17 cellular contexts compared by ENCODE assay signal in genomic region chr21:43304206-43304605, GRCh38.
DNase-seq lines count a peak whose midpoint lies in the region; ATAC-seq and TF ChIP-seq lines count a peak whose summit lies in the region.
"Had no signal": no experiment of that assay in that cellular context is flagged by ENCODE, and none has a peak within 500 bp of the region (broad histone marks: within the 10 kb centered on the region; RNA-seq: fewer than 3 reads in every experiment).

No MANE protein-coding gene starts in this region.

- H3K9ac ChIP-seq in BLaER1: no peak overlapping the region

- H3K4me3 Mint-ChIP-seq in CD4-positive, alpha-beta T cell: no peak overlapping the region
- H3K4me3 Mint-ChIP-seq: H9 had no signal

- DNase-seq in heart left ventricle: peak in 3 of 5 donors; percentile 5 to 40 (median 25)
- DNase-seq in spleen: peak; percentile 58
- no peak for DNase-seq in stimulated activated naive CD4-positive, alpha-beta T cell treated with Interleukin-2 at 50 U/mL for 16 hours (lab: John Stamatoyannopoulos, UW)
- DNase-seq in activated T-cell treated with anti-CD3 and anti-CD28 coated beads, Interleukin-2, amount 50 U/mL, for 1 hour: no peak
- no peak for DNase-seq in CD4-positive, alpha-beta T cell
- DNase-seq: COR-L47, H9, Kasumi-1, NCI-H1417 treated with DMSO at 0.1 percent for 48 hours, NCI-H2029, NCI-H2171 treated with DMSO at 0.1 percent for 48 hours, NCI-H510A treated with DMSO at 0.1 percent for 48 hours, OCI-M1 had no signal

- H3K79me2 ChIP-seq in DOHH2 (ENCODE audit: control insufficient read depth, low read length): no peaks in the 10 kb centered on the region

- no peak overlapping the region for H3K4me3 ChIP-seq in BLaER1
- no peak overlapping the region for H3K4me3 ChIP-seq in DOHH2 (ENCODE audit: low read length)
- H3K4me3 ChIP-seq in heart left ventricle: no peak overlapping the region
- no peak overlapping the region for H3K4me3 ChIP-seq in spleen
- H3K4me3 ChIP-seq: GM12878, SK-N-MC had no signal

- H3K9me3 Mint-ChIP-seq in CD4-positive, alpha-beta T cell: no peaks in the 10 kb centered on the region
- H3K9me3 Mint-ChIP-seq: H9 had no signal

- no peaks in the 10 kb centered on the region for H3K27me3 Mint-ChIP-seq in CD4-positive, alpha-beta T cell

- H3K36me3 Mint-ChIP-seq in CD4-positive, alpha-beta T cell (ENCODE audit: low read depth): no peaks in the 10 kb centered on the region

- WGBS in heart left ventricle, 4 donors: 83 to 92% (median 89%) methylated on average over 14 of the region's 14 CpGs
- 80 to 92% (median 86%) methylated on average over 11 to 14 of the region's 14 CpGs for WGBS in spleen, 5 donors

- H4K20me1 ChIP-seq in BLaER1 (no peaks in the 10 kb centered on the region), DOHH2 (ENCODE audit: control insufficient read depth, insufficient read depth, low read depth, low read length) (no peaks in the 10 kb centered on the region)

- H3K36me3 ChIP-seq in BLaER1: no peaks in the 10 kb centered on the region
- no peaks in the 10 kb centered on the region for H3K36me3 ChIP-seq in DOHH2 (ENCODE audit: control insufficient read depth, low read length)
- no peaks in the 10 kb centered on the region for H3K36me3 ChIP-seq in heart left ventricle
- no peaks in the 10 kb centered on the region for H3K36me3 ChIP-seq in spleen

- no peaks in the 10 kb centered on the region for H3K4me1 Mint-ChIP-seq in CD4-positive, alpha-beta T cell (ENCODE audit: low read depth)

- H3K27ac Mint-ChIP-seq in CD4-positive, alpha-beta T cell: no peak overlapping the region
- H3K27ac Mint-ChIP-seq: H9 had no signal

- H3K27me3 ChIP-seq in BLaER1 (no peaks in the 10 kb centered on the region), DOHH2 (ENCODE audit: control insufficient read depth, low read length) (no peaks in the 10 kb centered on the region), heart left ventricle (no peaks in the 10 kb centered on the region), spleen (replicated peaks in 1 of 7) (peaks cover 0 to 44% (median 0%) of the 10 kb centered on the region in 7 donors)
- no peaks in the 10 kb centered on the region for H3K27me3 ChIP-seq in CD4-positive, alpha-beta T cell (ENCODE audit: control insufficient read depth, insufficient read depth, low read length)

- no peaks in the 10 kb centered on the region for H3K9me3 ChIP-seq in BLaER1
- no peaks in the 10 kb centered on the region for H3K9me3 ChIP-seq in DOHH2 (ENCODE audit: control insufficient read depth, insufficient read depth, low read length)
- no peaks in the 10 kb centered on the region for H3K9me3 ChIP-seq in heart left ventricle
- no peaks in the 10 kb centered on the region for H3K9me3 ChIP-seq in spleen
- no peaks in the 10 kb centered on the region for H3K9me3 ChIP-seq in CD4-positive, alpha-beta T cell (ENCODE audit: control insufficient read depth, low read length)

- intact Hi-C loops in heart left ventricle (cut with DNase I) (no loop called here), spleen (cut with DNase I; ENCODE audit: low total_unique reads) (no loop called here)
- intact Hi-C loops in CD4-positive, alpha-beta T cell (cut with DNase I, micrococcal nuclease): no loop called here

- no peak overlapping the region for H3K27ac ChIP-seq in BLaER1
- H3K27ac ChIP-seq in DOHH2 (ENCODE audit: low read depth, low read length): no peak overlapping the region
- no peak overlapping the region for H3K27ac ChIP-seq in heart left ventricle
- no peak overlapping the region for H3K27ac ChIP-seq in spleen
- H3K27ac ChIP-seq in CD4-positive, alpha-beta T cell (ENCODE audit: low read depth, low read length): no peak overlapping the region
- H3K27ac ChIP-seq: SK-N-MC had no signal

- H3K4me1 ChIP-seq in BLaER1 (peaks cover 58% of the 10 kb centered on the region), DOHH2 (ENCODE audit: control insufficient read depth, low read length) (peaks cover 20% of the 10 kb centered on the region), heart left ventricle (peaks cover 0 to 32% (median 3%) of the 10 kb centered on the region in 12 donors), spleen (peaks cover 0 to 28% (median 14%) of the 10 kb centered on the region in 6 donors)

- ATAC-seq in heart left ventricle: no peak
- no peak for ATAC-seq in CD4-positive, alpha-beta T cell (ENCODE audit: poor library complexity)
- ATAC-seq: GM12878 had no signal

- no peak for TF ChIP-seq CTCF in DOHH2 (IDR thresholded peaks at IDR 0.05; ENCODE audit: low read depth, low read length, poor library complexity, severe bottlenecking)
- TF ChIP-seq CTCF in heart left ventricle (IDR thresholded peaks at IDR 0.05): no peak
- TF ChIP-seq CTCF in spleen (IDR thresholded peaks at IDR 0.05 in 8 of 11, conservative IDR thresholded peaks at IDR 0.05 in 3 of 11): no peak
- TF ChIP-seq CTCF in CD4-positive, alpha-beta T cell (IDR thresholded peaks at IDR 0.05): no peak

- TF ChIP-seq POLR2A in heart left ventricle (IDR thresholded peaks at IDR 0.05): no peak
- TF ChIP-seq POLR2A in spleen (IDR thresholded peaks at IDR 0.05): no peak

- no peaks in the 10 kb centered on the region for H3F3A ChIP-seq in DOHH2 (ENCODE audit: control insufficient read depth, insufficient read depth)

- CTCF ChIA-PET in CD4-positive, alpha-beta T cell (lab: Charles Lee): no interaction called here

- POLR2A ChIA-PET in CD4-positive, alpha-beta T cell (lab: Charles Lee): no interaction called here

- H3K4me2 ChIP-seq in BLaER1 (peak overlapping the region; percentile 63), DOHH2 (ENCODE audit: low read length) (peak overlapping the region; percentile 56)

- no peaks in the 10 kb centered on the region for H3K9me2 ChIP-seq in DOHH2 (replicated peaks; ENCODE audit: control insufficient read depth, low read length)

Comparison
In these comparisons a context has a peak if more than half of its experiments do, and no peak if none do; other contexts are left out.
1. DNase-seq: peak in heart left ventricle (3 of 5) and spleen (single experiment); none in stimulated activated naive CD4-positive, alpha-beta T cell treated with Interleukin-2 at 50 U/mL for 16 hours (single experiment), activated T-cell treated with anti-CD3 and anti-CD28 coated beads, Interleukin-2, amount 50 U/mL, for 1 hour (single experiment) and CD4-positive, alpha-beta T cell (0 of 10).